Comparison of ENCODE assay signal across 20 cellular contexts in genomic region chr1:226097866-226098625, GRCh38. TPM values are rescaled to one million over a fixed set of nuclear protein-coding genes. Genes with fewer than 3 reads are reported as not detected.
DNase-seq lines count a peak whose midpoint lies in the region; ATAC-seq and TF ChIP-seq lines count a peak whose summit lies in the region.
"Had no signal": no experiment of that assay in that cellular context is flagged by ENCODE, and none has a peak within 500 bp of the region (broad histone marks: within the 10 kb centered on the region; RNA-seq: fewer than 3 reads in every experiment).

No MANE protein-coding gene starts in this region.

- peaks cover 9 to 14% of the 10 kb centered on the region in 2 donors for H3K4me1 Mint-ChIP-seq in natural killer cell
- peaks cover 15 to 30% of the 10 kb centered on the region in 2 donors for H3K4me1 Mint-ChIP-seq in natural killer cell treated with Interleukin-12 subunit alpha and Interleukin-12 subunit beta and Interleukin-15 and Interleukin-18, amount 100 ng/mL, for 72 hours (ENCODE audit: low read depth in 2 of 2)
- H3K4me1 Mint-ChIP-seq in activated CD4-positive, alpha-beta memory T cell treated with anti-CD3 and anti-CD28 coated beads, Interleukin-2, amount 10 ng/mL, durations not matched to agents 7 days and 5 days = peaks cover 16% of the 10 kb centered on the region

- CTCF ChIA-PET in activated CD4-positive, alpha-beta memory T cell treated with anti-CD3 and anti-CD28 coated beads, Interleukin-2, amount 10 ng/mL, durations not matched to agents 7 days and 5 days (lab: Charles Lee) = interaction anchor here (2.0 kb wide), 1 partner anchor 29 kb away, joined by 5 read pairs; no protein-coding TSS in a partner anchor

- POLR2A ChIA-PET in activated CD4-positive, alpha-beta memory T cell treated with anti-CD3 and anti-CD28 coated beads, Interleukin-2, amount 10 ng/mL, durations not matched to agents 7 days and 5 days (lab: Charles Lee) = interaction anchor here (2.4 kb wide), 1 partner anchor 12 kb away, joined by 15 read pairs; no protein-coding TSS in a partner anchor

- H3K4me3 ChIP-seq in fibroblast of mammary gland (ENCODE audit: control insufficient read depth, low read depth, low read length) = no peak overlapping the region
- H3K4me3 ChIP-seq: A549, gastrocnemius medialis had no signal

- no peak for TF ChIP-seq CTCF in natural killer cell (IDR thresholded peaks at IDR 0.05)
- TF ChIP-seq CTCF in fibroblast of mammary gland (conservative IDR thresholded peaks at IDR 0.05; ENCODE audit: control insufficient read depth, insufficient read depth, low read depth, low read length) = no peak

- ATAC-seq in natural killer cell = no peak
- ATAC-seq in natural killer cell treated with Interleukin-12 subunit alpha and Interleukin-12 subunit beta and Interleukin-15 and Interleukin-18, amount 100 ng/mL, for 72 hours = no peak
- ATAC-seq: A549; gastrocnemius medialis; stimulated activated memory B cell treated with anti-CD40 and anti-IgM and Interleukin-4, amounts not matched to agents 10 μg/mL and 1 μg/mL and 100 μg/mL, for 72 hours; T-cell had no signal

- intact Hi-C loops in natural killer cell (cut with micrococcal nuclease) = no loop called here

- peaks cover 5 to 7% of the 10 kb centered on the region in 2 donors for H3K27me3 Mint-ChIP-seq in natural killer cell (ENCODE audit: low read depth in 2 of 2)
- H3K27me3 Mint-ChIP-seq in natural killer cell treated with Interleukin-12 subunit alpha and Interleukin-12 subunit beta and Interleukin-15 and Interleukin-18, amount 100 ng/mL, for 72 hours = peaks cover 6 to 7% of the 10 kb centered on the region in 2 donors
- peaks cover 16% of the 10 kb centered on the region for H3K27me3 Mint-ChIP-seq in activated CD4-positive, alpha-beta memory T cell treated with anti-CD3 and anti-CD28 coated beads, Interleukin-2, amount 10 ng/mL, durations not matched to agents 7 days and 5 days
- H3K27me3 Mint-ChIP-seq: stimulated activated memory B cell treated with anti-CD40 and anti-IgM and Interleukin-4, amounts not matched to agents 10 μg/mL and 1 μg/mL and 100 μg/mL, for 72 hours had no signal

- H3K9me3 Mint-ChIP-seq in natural killer cell = no peaks in the 10 kb centered on the region
- no peaks in the 10 kb centered on the region for H3K9me3 Mint-ChIP-seq in natural killer cell treated with Interleukin-12 subunit alpha and Interleukin-12 subunit beta and Interleukin-15 and Interleukin-18, amount 100 ng/mL, for 72 hours
- H3K9me3 Mint-ChIP-seq in activated CD4-positive, alpha-beta memory T cell treated with anti-CD3 and anti-CD28 coated beads, Interleukin-2, amount 10 ng/mL, durations not matched to agents 7 days and 5 days = no peaks in the 10 kb centered on the region
- H3K9me3 Mint-ChIP-seq: activated naive CD8-positive, alpha-beta T cell treated with anti-CD3 and anti-CD28 coated beads for 36 hours; stimulated activated memory B cell treated with anti-CD40 and anti-IgM and Interleukin-4, amounts not matched to agents 10 μg/mL and 1 μg/mL and 100 μg/mL, for 72 hours; T-cell; type B pancreatic cell had no signal

- peak overlapping the region; percentile 11 for H3K4me3 Mint-ChIP-seq in natural killer cell
- H3K4me3 Mint-ChIP-seq in natural killer cell treated with Interleukin-12 subunit alpha and Interleukin-12 subunit beta and Interleukin-15 and Interleukin-18, amount 100 ng/mL, for 72 hours = no peak overlapping the region
- no peak overlapping the region for H3K4me3 Mint-ChIP-seq in activated CD4-positive, alpha-beta memory T cell treated with anti-CD3 and anti-CD28 coated beads, Interleukin-2, amount 10 ng/mL, durations not matched to agents 7 days and 5 days
- H3K4me3 Mint-ChIP-seq: activated naive CD8-positive, alpha-beta T cell treated with anti-CD3 and anti-CD28 coated beads for 36 hours; stimulated activated memory B cell treated with anti-CD40 and anti-IgM and Interleukin-4, amounts not matched to agents 10 μg/mL and 1 μg/mL and 100 μg/mL, for 72 hours; T-cell; type B pancreatic cell had no signal

- H3K27ac Mint-ChIP-seq in natural killer cell = no peak overlapping the region
- H3K27ac Mint-ChIP-seq in natural killer cell treated with Interleukin-12 subunit alpha and Interleukin-12 subunit beta and Interleukin-15 and Interleukin-18, amount 100 ng/mL, for 72 hours = peak overlapping the region in 1 of 2 donors; percentile 80
- no peak overlapping the region for H3K27ac Mint-ChIP-seq in activated CD4-positive, alpha-beta memory T cell treated with anti-CD3 and anti-CD28 coated beads, Interleukin-2, amount 10 ng/mL, durations not matched to agents 7 days and 5 days
- H3K27ac Mint-ChIP-seq: activated naive CD8-positive, alpha-beta T cell treated with anti-CD3 and anti-CD28 coated beads for 36 hours; stimulated activated memory B cell treated with anti-CD40 and anti-IgM and Interleukin-4, amounts not matched to agents 10 μg/mL and 1 μg/mL and 100 μg/mL, for 72 hours; T-cell; type B pancreatic cell had no signal

- DNase-seq in natural killer cell = no peak
- DNase-seq in natural killer cell treated with Interleukin-12 subunit alpha and Interleukin-12 subunit beta and Interleukin-15 and Interleukin-18, amount 100 ng/mL, for 72 hours (ENCODE audit: low spot score) = no peak
- peak; percentile 74 for DNase-seq in astrocyte of the hippocampus (ENCODE audit: low read depth, low spot score)
- DNase-seq in fibroblast of mammary gland (ENCODE audit: low read depth) = peak; percentile 93
- DNase-seq in COLO668 (lab: John Stamatoyannopoulos, UW; ENCODE audit: unreplicated experiment) = no peak
- no peak for DNase-seq in germinal center (ENCODE audit: low spot score)
- DNase-seq in activated CD4-positive, alpha-beta memory T cell treated with anti-CD3 and anti-CD28 coated beads, Interleukin-2, amount 10 ng/mL, durations not matched to agents 7 days and 5 days = no peak
- no peak for DNase-seq in NCI-H1694 (lab: John Stamatoyannopoulos, UW)
- DNase-seq: activated CD4-positive, CD25-positive, alpha-beta regulatory T cell; activated naive CD8-positive, alpha-beta T cell treated with anti-CD3 and anti-CD28 coated beads for 36 hours; cortex of kidney; gastrocnemius medialis; GOT3; NCI-H1436 treated with DMSO at 0.1 percent for 48 hours; occipital lobe; OCI-M1; T-cell had no signal

- no peaks in the 10 kb centered on the region for H3K36me3 Mint-ChIP-seq in natural killer cell
- no peaks in the 10 kb centered on the region for H3K36me3 Mint-ChIP-seq in natural killer cell treated with Interleukin-12 subunit alpha and Interleukin-12 subunit beta and Interleukin-15 and Interleukin-18, amount 100 ng/mL, for 72 hours
- no peaks in the 10 kb centered on the region for H3K36me3 Mint-ChIP-seq in activated CD4-positive, alpha-beta memory T cell treated with anti-CD3 and anti-CD28 coated beads, Interleukin-2, amount 10 ng/mL, durations not matched to agents 7 days and 5 days (ENCODE audit: low read depth)
- H3K36me3 Mint-ChIP-seq: activated naive CD8-positive, alpha-beta T cell treated with anti-CD3 and anti-CD28 coated beads for 36 hours; stimulated activated memory B cell treated with anti-CD40 and anti-IgM and Interleukin-4, amounts not matched to agents 10 μg/mL and 1 μg/mL and 100 μg/mL, for 72 hours; T-cell; type B pancreatic cell had no signal

RNA-seq across cellular contexts. Expression of gene H3-3A, which starts 35.5 kb away (rescaled TPM):
- 100 to 1,000 TPM; 490 to 616 (median 522) TPM for total RNA-seq in natural killer cell
- 100 to 1,000 TPM; 174 to 259 TPM for total RNA-seq in natural killer cell treated with Interleukin-12 subunit alpha and Interleukin-12 subunit beta and Interleukin-15 and Interleukin-18, amount 100 ng/mL, for 72 hours
- 100 to 1,000 TPM; 480 to 486 TPM for total RNA-seq in activated CD4-positive, alpha-beta memory T cell treated with anti-CD3 and anti-CD28 coated beads, Interleukin-2, amount 10 ng/mL, durations not matched to agents 7 days and 5 days

Comparison
In these comparisons a context has a peak if more than half of its experiments do, and no peak if none do; other contexts are left out.
1. DNase-seq: peak in astrocyte of the hippocampus (single experiment) and fibroblast of mammary gland (single experiment); none in natural killer cell (single experiment), natural killer cell treated with Interleukin-12 subunit alpha and Interleukin-12 subunit beta and Interleukin-15 and Interleukin-18, amount 100 ng/mL, for 72 hours (single experiment), COLO668 (single experiment), germinal center (single experiment), activated CD4-positive, alpha-beta memory T cell treated with anti-CD3 and anti-CD28 coated beads, Interleukin-2, amount 10 ng/mL, durations not matched to agents 7 days and 5 days (single experiment) and NCI-H1694 (single experiment).